ENCODE assay signal across 8 cellular contexts in the genomic region with DNA sequence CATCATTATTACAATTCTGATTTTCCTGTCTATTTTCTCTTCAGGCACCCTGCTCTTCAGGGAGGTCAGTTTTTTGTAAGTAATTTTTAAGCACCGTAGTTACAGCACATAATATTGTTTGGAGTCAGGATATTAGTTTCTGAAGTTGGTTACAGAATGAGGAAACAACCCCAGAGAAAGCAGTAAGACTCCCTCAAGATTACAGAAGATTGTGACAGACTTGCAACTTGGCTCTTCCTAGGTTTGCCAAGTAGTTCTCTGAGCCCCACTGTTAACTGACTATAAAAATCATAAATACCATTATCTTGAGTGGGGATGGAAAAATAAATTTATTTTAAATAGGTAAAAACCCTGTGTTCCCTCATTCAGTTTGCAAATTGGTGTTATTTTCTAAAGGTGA. TPM values are rescaled to one million over a fixed set of nuclear protein-coding genes. Genes with fewer than 3 reads are reported as not detected.
DNase-seq lines count a peak whose midpoint lies in the region; ATAC-seq and TF ChIP-seq lines count a peak whose summit lies in the region.

No MANE protein-coding gene starts in this region.

- intact Hi-C loops in tibial artery (cut with DNase I; ENCODE audit: low total_unique reads) = no loop called here

- H3K27ac ChIP-seq in tibial artery = peak overlapping the region in 1 of 2 donors; percentile 75

- no peaks in the 10 kb centered on the region for H3K9me3 Mint-ChIP-seq in activated T-cell treated with anti-CD3 and anti-CD28 coated beads, Interleukin-2, amount 50 U/mL, for 72 hours
- H3K9me3 Mint-ChIP-seq in activated T-helper 17 cell treated with anti-CD3 and anti-CD28 coated beads, Interleukin-2, amount 50 U/mL, for 72 hours = no peaks in the 10 kb centered on the region

- peak overlapping the region; percentile 93 for H3K27ac Mint-ChIP-seq in activated T-cell treated with anti-CD3 and anti-CD28 coated beads, Interleukin-2, amount 50 U/mL, for 72 hours
- peak overlapping the region; percentile 97 for H3K27ac Mint-ChIP-seq in activated T-helper 17 cell treated with anti-CD3 and anti-CD28 coated beads, Interleukin-2, amount 50 U/mL, for 72 hours

- DNase-seq in activated T-cell treated with anti-CD3 and anti-CD28 coated beads, Interleukin-2, amount 50 U/mL, for 72 hours = no peak
- no peak for DNase-seq in activated T-cell treated with anti-CD3 and anti-CD28 coated beads, Interleukin-2, amount 50 U/mL, for 1 hour
- DNase-seq in iris pigment epithelial cell (ENCODE audit: low read depth) (peak; percentile 31), tibial artery (no peak), HCEC 1CT (no peak), DMS 273 (lab: John Stamatoyannopoulos, UW; ENCODE audit: unreplicated experiment) (no peak)
- DNase-seq in stimulated activated CD8-positive, alpha-beta memory T cell treated with anti-CD3 and anti-CD28 coated beads, Interleukin-4, amount 100 ng/mL, for 48 hours = no peak

- H3K27me3 Mint-ChIP-seq in activated T-cell treated with anti-CD3 and anti-CD28 coated beads, Interleukin-2, amount 50 U/mL, for 72 hours (ENCODE audit: low read depth) = no peaks in the 10 kb centered on the region
- no peaks in the 10 kb centered on the region for H3K27me3 Mint-ChIP-seq in activated T-helper 17 cell treated with anti-CD3 and anti-CD28 coated beads, Interleukin-2, amount 50 U/mL, for 72 hours

- no peaks in the 10 kb centered on the region for H3K9me3 ChIP-seq in tibial artery

- peaks cover 59% of the 10 kb centered on the region for H3K4me1 Mint-ChIP-seq in activated T-cell treated with anti-CD3 and anti-CD28 coated beads, Interleukin-2, amount 50 U/mL, for 72 hours (ENCODE audit: low read depth)
- peaks cover 37% of the 10 kb centered on the region for H3K4me1 Mint-ChIP-seq in activated T-helper 17 cell treated with anti-CD3 and anti-CD28 coated beads, Interleukin-2, amount 50 U/mL, for 72 hours

- no peaks in the 10 kb centered on the region for H3K36me3 ChIP-seq in tibial artery

- H3K36me3 Mint-ChIP-seq in activated T-cell treated with anti-CD3 and anti-CD28 coated beads, Interleukin-2, amount 50 U/mL, for 72 hours (ENCODE audit: insufficient read depth in 2 of 2) = peaks cover 2 to 23% of the 10 kb centered on the region in 2 donors
- peaks cover 44% of the 10 kb centered on the region for H3K36me3 Mint-ChIP-seq in activated T-helper 17 cell treated with anti-CD3 and anti-CD28 coated beads, Interleukin-2, amount 50 U/mL, for 72 hours (ENCODE audit: low read depth)

- no peaks in the 10 kb centered on the region for H3K27me3 ChIP-seq in tibial artery

- peak overlapping the region; percentile 87 to 97 for H3K4me3 Mint-ChIP-seq in activated T-cell treated with anti-CD3 and anti-CD28 coated beads, Interleukin-2, amount 50 U/mL, for 72 hours
- H3K4me3 Mint-ChIP-seq in activated T-helper 17 cell treated with anti-CD3 and anti-CD28 coated beads, Interleukin-2, amount 50 U/mL, for 72 hours = peak overlapping the region; percentile 97

- peaks cover 0 to 50% (median 21%) of the 10 kb centered on the region in 4 donors for H3K4me1 ChIP-seq in tibial artery

- peak overlapping the region; percentile 91 to 99 for H3K4me3 ChIP-seq in tibial artery

- TF ChIP-seq CTCF in tibial artery (IDR thresholded peaks at IDR 0.05) = no peak

- ATAC-seq in activated T-cell treated with anti-CD3 and anti-CD28 coated beads, Interleukin-2, amount 50 U/mL, for 72 hours (replicated peaks in 1 of 2) = no peak
- ATAC-seq in activated T-helper 17 cell treated with anti-CD3 and anti-CD28 coated beads, Interleukin-2, amount 50 U/mL, for 72 hours (replicated peaks) = no peak

RNA-seq across cellular contexts. Expression of a gene that starts 1.0 kb away (rescaled TPM):
- 10 to 100 TPM; 35.8 to 37.3 TPM for total RNA-seq in activated T-cell treated with anti-CD3 and anti-CD28 coated beads, Interleukin-2, amount 50 U/mL, for 72 hours
- 10 to 100 TPM; 33.9 to 61.9 TPM for total RNA-seq in activated T-helper 17 cell treated with anti-CD3 and anti-CD28 coated beads, Interleukin-2, amount 50 U/mL, for 72 hours
